In the genomic region with DNA sequence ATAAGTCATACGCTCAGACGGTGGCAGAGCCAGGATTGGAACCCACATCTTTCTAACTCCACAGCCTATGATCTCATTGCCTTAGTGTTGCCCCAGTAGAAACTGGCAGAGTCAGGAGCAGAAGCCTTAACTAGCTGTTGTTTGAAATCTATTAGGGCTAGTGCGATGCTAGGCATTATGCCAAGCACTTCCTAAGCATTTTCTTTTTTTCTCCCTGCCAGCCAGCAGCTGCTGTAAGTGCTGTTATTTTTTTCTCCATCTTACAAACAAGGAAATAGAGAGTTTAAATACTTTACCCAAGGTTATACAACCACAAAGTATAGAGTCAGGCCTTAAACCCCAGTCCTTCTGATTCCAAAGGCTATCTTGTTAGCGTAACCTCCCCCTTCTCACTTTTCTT, we compare ENCODE assay signal across 1 cellular context.
TF ChIP-seq lines count a peak whose summit lies in the region.

No MANE protein-coding gene starts in this region.

TF ChIP-seq in HepG2, 621 proteins besides CTCF, POLR2A, EP300 and RAD21 (continued from another document):
- TF ChIP-seq, protein P1, sequence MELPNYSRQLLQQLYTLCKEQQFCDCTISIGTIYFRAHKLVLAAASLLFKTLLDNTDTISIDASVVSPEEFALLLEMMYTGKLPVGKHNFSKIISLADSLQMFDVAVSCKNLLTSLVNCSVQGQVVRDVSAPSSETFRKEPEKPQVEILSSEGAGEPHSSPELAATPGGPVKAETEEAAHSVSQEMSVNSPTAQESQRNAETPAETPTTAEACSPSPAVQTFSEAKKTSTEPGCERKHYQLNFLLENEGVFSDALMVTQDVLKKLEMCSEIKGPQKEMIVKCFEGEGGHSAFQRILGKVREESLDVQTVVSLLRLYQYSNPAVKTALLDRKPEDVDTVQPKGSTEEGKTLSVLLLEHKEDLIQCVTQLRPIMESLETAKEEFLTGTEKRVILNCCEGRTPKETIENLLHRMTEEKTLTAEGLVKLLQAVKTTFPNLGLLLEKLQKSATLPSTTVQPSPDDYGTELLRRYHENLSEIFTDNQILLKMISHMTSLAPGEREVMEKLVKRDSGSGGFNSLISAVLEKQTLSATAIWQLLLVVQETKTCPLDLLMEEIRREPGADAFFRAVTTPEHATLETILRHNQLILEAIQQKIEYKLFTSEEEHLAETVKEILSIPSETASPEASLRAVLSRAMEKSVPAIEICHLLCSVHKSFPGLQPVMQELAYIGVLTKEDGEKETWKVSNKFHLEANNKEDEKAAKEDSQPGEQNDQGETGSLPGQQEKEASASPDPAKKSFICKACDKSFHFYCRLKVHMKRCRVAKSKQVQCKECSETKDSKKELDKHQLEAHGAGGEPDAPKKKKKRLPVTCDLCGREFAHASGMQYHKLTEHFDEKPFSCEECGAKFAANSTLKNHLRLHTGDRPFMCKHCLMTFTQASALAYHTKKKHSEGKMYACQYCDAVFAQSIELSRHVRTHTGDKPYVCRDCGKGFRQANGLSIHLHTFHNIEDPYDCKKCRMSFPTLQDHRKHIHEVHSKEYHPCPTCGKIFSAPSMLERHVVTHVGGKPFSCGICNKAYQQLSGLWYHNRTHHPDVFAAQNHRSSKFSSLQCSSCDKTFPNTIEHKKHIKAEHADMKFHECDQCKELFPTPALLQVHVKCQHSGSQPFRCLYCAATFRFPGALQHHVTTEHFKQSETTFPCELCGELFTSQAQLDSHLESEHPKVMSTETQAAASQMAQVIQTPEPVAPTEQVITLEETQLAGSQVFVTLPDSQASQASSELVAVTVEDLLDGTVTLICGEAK (IDR thresholded peaks at IDR 0.05), result no peak
- TF ChIP-seq, protein P1 (CRISPR knock-in tag; IDR thresholded peaks at IDR 0.05), result no peak
- TF ChIP-seq HNF4A (CRISPR knock-in tag; IDR thresholded peaks at IDR 0.05), result no peak
- no peak for TF ChIP-seq ZNF383 (CRISPR knock-in tag; IDR thresholded peaks at IDR 0.05; ENCODE audit: borderline replicate concordance)
- no peak for TF ChIP-seq YEATS4 (CRISPR knock-in tag; IDR thresholded peaks at IDR 0.05; ENCODE audit: borderline replicate concordance)
- TF ChIP-seq GZF1 (CRISPR knock-in tag; IDR thresholded peaks at IDR 0.05), result no peak
- TF ChIP-seq, protein P2, sequence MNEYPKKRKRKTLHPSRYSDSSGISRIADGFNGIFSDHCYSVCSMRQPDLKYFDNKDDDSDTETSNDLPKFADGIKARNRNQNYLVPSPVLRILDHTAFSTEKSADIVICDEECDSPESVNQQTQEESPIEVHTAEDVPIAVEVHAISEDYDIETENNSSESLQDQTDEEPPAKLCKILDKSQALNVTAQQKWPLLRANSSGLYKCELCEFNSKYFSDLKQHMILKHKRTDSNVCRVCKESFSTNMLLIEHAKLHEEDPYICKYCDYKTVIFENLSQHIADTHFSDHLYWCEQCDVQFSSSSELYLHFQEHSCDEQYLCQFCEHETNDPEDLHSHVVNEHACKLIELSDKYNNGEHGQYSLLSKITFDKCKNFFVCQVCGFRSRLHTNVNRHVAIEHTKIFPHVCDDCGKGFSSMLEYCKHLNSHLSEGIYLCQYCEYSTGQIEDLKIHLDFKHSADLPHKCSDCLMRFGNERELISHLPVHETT (CRISPR knock-in tag; conservative IDR thresholded peaks at IDR 0.05), result no peak
TF ChIP-seq in HepG2: peak in this region for 0.
